In genomic region chr1:65476327-65476726, GRCh38 we compare ENCODE assay signal across 15 cellular contexts.
"Had no signal": no experiment of that assay in that cellular context is flagged by ENCODE, and none has a peak within 500 bp of the region (broad histone marks: within the 10 kb centered on the region; RNA-seq: fewer than 3 reads in every experiment).

No MANE protein-coding gene starts in this region.

- H3K4me2 ChIP-seq: smooth muscle cell had no signal

- H3K9me3 ChIP-seq: esophagus muscularis mucosa, gastrocnemius medialis, mucosa of descending colon, neutrophil had no signal

- DNase-seq: effector memory CD4-positive, alpha-beta T cell; gastrocnemius medialis; immature natural killer cell; mucosa of descending colon; naive thymus-derived CD8-positive, alpha-beta T cell; stimulated activated CD4-positive, alpha-beta T cell treated with anti-CD3 and anti-CD28 coated beads, Interleukin-2, amount 100 ng/mL, for 48 hours; stimulated activated naive CD4-positive, alpha-beta T cell treated with Interleukin-2 at 50 U/mL for 16 hours; trophoblast cell had no signal

- FAIRE-seq: endometrium, keratinocyte had no signal

- H3K27ac ChIP-seq: coronary artery, epithelial cell of prostate, esophagus muscularis mucosa, gastrocnemius medialis, neutrophil had no signal

- H3K27me3 ChIP-seq: esophagus muscularis mucosa, gastrocnemius medialis, neutrophil had no signal

- H3K4me3 ChIP-seq: coronary artery, esophagus muscularis mucosa, gastrocnemius medialis, mucosa of descending colon, smooth muscle cell had no signal

- H3K36me3 ChIP-seq: esophagus muscularis mucosa, gastrocnemius medialis, neutrophil had no signal

- ATAC-seq: gastrocnemius medialis; mucosa of descending colon; naive thymus-derived CD8-positive, alpha-beta T cell had no signal
